In genomic region chr12:43728117-43728516, GRCh38 we compare ENCODE assay signal across 12 cellular contexts. TPM values are rescaled to one million over a fixed set of nuclear protein-coding genes. Genes with fewer than 3 reads are reported as not detected.
DNase-seq lines count a peak whose midpoint lies in the region; ATAC-seq and TF ChIP-seq lines count a peak whose summit lies in the region.
"Had no signal": no experiment of that assay in that cellular context is flagged by ENCODE, and none has a peak within 500 bp of the region (broad histone marks: within the 10 kb centered on the region; RNA-seq: fewer than 3 reads in every experiment).

No MANE protein-coding gene starts in this region.

- no peaks in the 10 kb centered on the region for H3K79me2 ChIP-seq in OCI-LY1 (ENCODE audit: insufficient read depth, low read length)
- no peaks in the 10 kb centered on the region for H3K79me2 ChIP-seq in smooth muscle cell (ENCODE audit: low read depth)

- H3K27ac ChIP-seq in cardiac muscle cell (no peak overlapping the region), OCI-LY1 (ENCODE audit: low read depth, low read length, poor library complexity, severe bottlenecking) (no peak overlapping the region), smooth muscle cell (ENCODE audit: low read depth) (no peak overlapping the region)
- H3K27ac ChIP-seq: esophagus squamous epithelium had no signal

- H3K27me3 ChIP-seq in cardiac muscle cell (peaks cover 8% of the 10 kb centered on the region), OCI-LY1 (ENCODE audit: insufficient read depth, low read length) (no peaks in the 10 kb centered on the region), smooth muscle cell (ENCODE audit: low read depth) (no peaks in the 10 kb centered on the region)
- H3K27me3 ChIP-seq: esophagus squamous epithelium had no signal

- TF ChIP-seq CTCF in cardiac muscle cell (IDR thresholded peaks at IDR 0.05; ENCODE audit: low read depth, low read length) (peak; percentile 25), OCI-LY1 (IDR thresholded peaks at IDR 0.05; ENCODE audit: low read length) (peak; percentile 29; the same call in 1 of the 2 replicates), fibroblast of mammary gland (conservative IDR thresholded peaks at IDR 0.05; ENCODE audit: control insufficient read depth, insufficient read depth, low read depth, low read length) (no peak), smooth muscle cell (IDR thresholded peaks at IDR 0.05; ENCODE audit: borderline replicate concordance, insufficient read depth, poor library complexity, severe bottlenecking) (peak; percentile 47)

- DNase-seq in cardiac muscle cell (ENCODE audit: low read depth in 1 of 2, low spot score in 1 of 2), result peak in 1 of 2 donors; percentile 15
- DNase-seq in Right ventricle myocardium inferior (ENCODE audit: missing footprints), result no peak
- DNase-seq in fibroblast of mammary gland (ENCODE audit: low read depth), result peak; percentile 8
- no peak for DNase-seq in smooth muscle cell (lab: John Stamatoyannopoulos, UW; ENCODE audit: unreplicated experiment)
- DNase-seq in activated naive CD4-positive, alpha-beta T cell treated with anti-CD3 and anti-CD28 coated beads, Interleukin-2, amount 50 U/mL, for 16 hours, result no peak
- no peak for DNase-seq in SIG-M5 treated with dmso at 0.1 percent for 504 hours (lab: John Stamatoyannopoulos, UW; ENCODE audit: unreplicated experiment)
- DNase-seq: activated CD4-positive, alpha-beta T cell treated with anti-CD3 and anti-CD28 coated beads, Interleukin-2, amount 50 U/mL, for 1 hour; amygdala; esophagus squamous epithelium had no signal

- H3K9me3 Mint-ChIP-seq in stimulated activated memory B cell treated with anti-CD40 and anti-IgM and Interleukin-4, amounts not matched to agents 10 μg/mL and 1 μg/mL and 100 μg/mL, for 72 hours, result no peaks in the 10 kb centered on the region

- no peaks in the 10 kb centered on the region for H3F3A ChIP-seq in OCI-LY1 (ENCODE audit: insufficient read depth, low read length)
- no peaks in the 10 kb centered on the region for H3F3A ChIP-seq in smooth muscle cell (ENCODE audit: low read depth)

- no peaks in the 10 kb centered on the region for H3K27me3 Mint-ChIP-seq in stimulated activated memory B cell treated with anti-CD40 and anti-IgM and Interleukin-4, amounts not matched to agents 10 μg/mL and 1 μg/mL and 100 μg/mL, for 72 hours

- no peak overlapping the region for H3K27ac Mint-ChIP-seq in stimulated activated memory B cell treated with anti-CD40 and anti-IgM and Interleukin-4, amounts not matched to agents 10 μg/mL and 1 μg/mL and 100 μg/mL, for 72 hours

- H3K9me3 ChIP-seq in cardiac muscle cell (ENCODE audit: low read depth) (no peaks in the 10 kb centered on the region), OCI-LY1 (ENCODE audit: low read length) (no peaks in the 10 kb centered on the region), smooth muscle cell (replicated peaks; ENCODE audit: low read depth) (no peaks in the 10 kb centered on the region)
- H3K9me3 ChIP-seq: esophagus squamous epithelium had no signal

- no peak for ATAC-seq in Right ventricle myocardium inferior
- no peak for ATAC-seq in stimulated activated memory B cell treated with anti-CD40 and anti-IgM and Interleukin-4, amounts not matched to agents 10 μg/mL and 1 μg/mL and 100 μg/mL, for 72 hours

- H3K4me1 Mint-ChIP-seq in stimulated activated memory B cell treated with anti-CD40 and anti-IgM and Interleukin-4, amounts not matched to agents 10 μg/mL and 1 μg/mL and 100 μg/mL, for 72 hours, result no peaks in the 10 kb centered on the region

- H3K9ac ChIP-seq in OCI-LY1 (ENCODE audit: low read length) (no peak overlapping the region), smooth muscle cell (ENCODE audit: low read depth) (no peak overlapping the region)

- H2AFZ ChIP-seq in OCI-LY1 (ENCODE audit: low read length) (no peak overlapping the region), smooth muscle cell (ENCODE audit: low read depth) (no peak overlapping the region)

- H3K36me3 ChIP-seq in cardiac muscle cell, result no peaks in the 10 kb centered on the region
- peaks cover 26% of the 10 kb centered on the region; the same call in 1 of the 2 replicates for H3K36me3 ChIP-seq in OCI-LY1 (ENCODE audit: insufficient read depth, low read length)
- H3K36me3 ChIP-seq in smooth muscle cell (ENCODE audit: low read depth), result peaks cover 9% of the 10 kb centered on the region

- H3K36me3 Mint-ChIP-seq in stimulated activated memory B cell treated with anti-CD40 and anti-IgM and Interleukin-4, amounts not matched to agents 10 μg/mL and 1 μg/mL and 100 μg/mL, for 72 hours, result peaks cover 30% of the 10 kb centered on the region

- WGBS in smooth muscle cell (ENCODE audit: low lambda C conversion rate), result 76% methylated on average over 2 of the region's 2 CpGs

- no peaks in the 10 kb centered on the region for H3K9me2 ChIP-seq in OCI-LY1 (ENCODE audit: low read depth, low read length)

- H3K4me1 ChIP-seq in cardiac muscle cell (ENCODE audit: low read depth) (no peaks in the 10 kb centered on the region), OCI-LY1 (ENCODE audit: insufficient read depth, low read length, severe bottlenecking) (no peaks in the 10 kb centered on the region), smooth muscle cell (ENCODE audit: low read depth) (peaks cover 12% of the 10 kb centered on the region)
- H3K4me1 ChIP-seq: esophagus squamous epithelium had no signal

- intact Hi-C loops in Right ventricle myocardium inferior (cut with DNase I), result no loop called here

- H3K4me3 Mint-ChIP-seq in stimulated activated memory B cell treated with anti-CD40 and anti-IgM and Interleukin-4, amounts not matched to agents 10 μg/mL and 1 μg/mL and 100 μg/mL, for 72 hours, result no peak overlapping the region

- H3K4me2 ChIP-seq in OCI-LY1 (ENCODE audit: low read length), result no peak overlapping the region
- no peak overlapping the region for H3K4me2 ChIP-seq in smooth muscle cell

- H4K20me1 ChIP-seq in OCI-LY1 (ENCODE audit: insufficient read depth, low read length), result no peaks in the 10 kb centered on the region
- H4K20me1 ChIP-seq in smooth muscle cell (ENCODE audit: low read depth), result no peaks in the 10 kb centered on the region

- H3K4me3 ChIP-seq in cardiac muscle cell (no peak overlapping the region), OCI-LY1 (ENCODE audit: low read depth, low read length, poor library complexity, severe bottlenecking) (no peak overlapping the region), fibroblast of mammary gland (ENCODE audit: control insufficient read depth, low read depth, low read length) (no peak overlapping the region), smooth muscle cell (no peak overlapping the region)
- H3K4me3 ChIP-seq: esophagus squamous epithelium, lung had no signal

RNA-seq across cellular contexts. Expression of gene PUS7L, which starts 30.5 kb away (rescaled TPM):
- total RNA-seq in cardiac muscle cell (0.11 TPM in 1 of 2 replicates, not detected in the other), Right ventricle myocardium inferior (3.5 TPM), smooth muscle cell (24.3 and 49.6 TPM in 2 replicates)
- polyA plus RNA-seq in cardiac muscle cell (1.1 TPM in 1 of 2 replicates, not detected in the other), smooth muscle cell (14.8 and 16.9 TPM in 2 replicates)

RNA-seq across cellular contexts. Expression of gene IRAK4, which starts 30.6 kb away (rescaled TPM):
- 0.21 TPM in 1 of 2 replicates, not detected in the other for total RNA-seq in cardiac muscle cell
- not detected in 2 replicates for polyA plus RNA-seq in cardiac muscle cell
- 6.2 TPM for total RNA-seq in Right ventricle myocardium inferior
- total RNA-seq in smooth muscle cell, result 22.5 and 42.8 TPM in 2 replicates
- 7.0 and 9.2 TPM in 2 replicates for polyA plus RNA-seq in smooth muscle cell
